In the genomic region with DNA sequence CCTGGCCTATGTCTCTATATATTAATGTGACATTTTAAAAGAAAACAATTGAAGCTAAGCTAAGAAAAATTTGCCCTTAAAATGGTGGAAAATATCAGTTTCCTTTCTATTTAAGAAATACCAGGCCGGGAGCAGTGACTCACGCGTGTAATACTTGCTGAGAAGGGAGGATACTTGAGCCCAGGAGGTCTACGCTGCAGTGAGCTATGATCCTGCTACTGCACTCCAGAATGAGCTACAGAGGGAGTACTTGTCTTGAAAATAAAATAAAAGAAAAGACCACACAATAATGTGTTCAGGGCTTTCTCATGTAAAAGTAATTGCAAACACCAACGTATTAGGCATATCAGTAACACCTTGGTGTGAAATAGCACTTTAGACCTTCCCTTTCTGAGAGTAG, we compare ENCODE assay signal across 12 cellular contexts. TPM values are rescaled to one million over a fixed set of nuclear protein-coding genes. Genes with fewer than 3 reads are reported as not detected.
DNase-seq lines count a peak whose midpoint lies in the region; ATAC-seq, FAIRE-seq and TF ChIP-seq lines count a peak whose summit lies in the region.
"Had no signal": no experiment of that assay in that cellular context is flagged by ENCODE, and none has a peak within 500 bp of the region (broad histone marks: within the 10 kb centered on the region; RNA-seq: fewer than 3 reads in every experiment).

No MANE protein-coding gene starts in this region.

- no peaks in the 10 kb centered on the region for H3K27me3 Mint-ChIP-seq in astrocyte (ENCODE audit: low read depth, unreplicated experiment)

- no peaks in the 10 kb centered on the region for H3K9me3 Mint-ChIP-seq in astrocyte (ENCODE audit: unreplicated experiment)
- H3K9me3 Mint-ChIP-seq: activated B cell treated with CpG ODN at 0.5 μM for 24 hours; activated T-helper 17 cell treated with anti-CD3 and anti-CD28 coated beads, Interleukin-2, amount 50 U/mL, for 72 hours; endodermal cell had no signal

- WGBS in hepatocyte (ENCODE audit: low lambda C conversion rate, missing lambda C conversion rate) = 60% methylated on average over 5 of the region's 5 CpGs

- H3K36me3 ChIP-seq in astrocyte (ENCODE audit: insufficient read depth, low read length) = no peaks in the 10 kb centered on the region
- no peaks in the 10 kb centered on the region for H3K36me3 ChIP-seq in hepatocyte (replicated peaks; ENCODE audit: insufficient read depth, low read depth)

- H3K79me2 ChIP-seq in astrocyte (ENCODE audit: insufficient read depth, low read length) = peaks cover 36% of the 10 kb centered on the region
- peaks cover 18% of the 10 kb centered on the region for H3K79me2 ChIP-seq in hepatocyte

- peak; percentile 41 for FAIRE-seq in astrocyte (lab: Jason Lieb, UNC)

- H3K27ac ChIP-seq in astrocyte (ENCODE audit: low read depth, low read length) (peak overlapping the region; percentile 76), hepatocyte (peak overlapping the region; percentile 77)

- no peaks in the 10 kb centered on the region for H3K9me2 ChIP-seq in hepatocyte (replicated peaks; ENCODE audit: insufficient read depth)

- H3K36me3 Mint-ChIP-seq in astrocyte (ENCODE audit: low read depth, unreplicated experiment) = peaks cover 4% of the 10 kb centered on the region

- no peak overlapping the region for H3K4me3 Mint-ChIP-seq in astrocyte (ENCODE audit: unreplicated experiment)

- peak overlapping the region; percentile 95 for H3K9ac ChIP-seq in astrocyte (ENCODE audit: low read length)

- H3K9me3 ChIP-seq in astrocyte (ENCODE audit: insufficient read depth, low read depth, low read length) (no peaks in the 10 kb centered on the region), hepatocyte (ENCODE audit: low read depth) (no peaks in the 10 kb centered on the region)

- peak overlapping the region; percentile 86 for H3K4me2 ChIP-seq in astrocyte (ENCODE audit: low read length)
- H3K4me2 ChIP-seq in hepatocyte = no peak overlapping the region

- H4K20me1 ChIP-seq in astrocyte (ENCODE audit: insufficient read depth, low read length) (peaks cover 7% of the 10 kb centered on the region), hepatocyte (ENCODE audit: insufficient read depth, poor library complexity, severe bottlenecking) (no peaks in the 10 kb centered on the region)

- H3K4me3 ChIP-seq in astrocyte (ENCODE audit: insufficient read depth, low read depth, low read length) = no peak overlapping the region
- H3K4me3 ChIP-seq in hepatocyte = no peak overlapping the region

- H3K4me1 ChIP-seq in astrocyte (ENCODE audit: insufficient read depth, low read length) (peaks cover 33% of the 10 kb centered on the region), hepatocyte (ENCODE audit: insufficient read depth) (peaks cover 11% of the 10 kb centered on the region)

- TF ChIP-seq CTCF in astrocyte (IDR thresholded peaks at IDR 0.05; ENCODE audit: insufficient read depth, low read depth, low read length) (no peak), hepatocyte (IDR thresholded peaks at IDR 0.05; ENCODE audit: poor library complexity) (no peak)

- peak overlapping the region; percentile 90 for H3K27ac Mint-ChIP-seq in astrocyte (ENCODE audit: unreplicated experiment)
- H3K27ac Mint-ChIP-seq: activated B cell treated with CpG ODN at 0.5 μM for 24 hours; activated T-helper 17 cell treated with anti-CD3 and anti-CD28 coated beads, Interleukin-2, amount 50 U/mL, for 72 hours; endodermal cell had no signal

- H2AFZ ChIP-seq in astrocyte (ENCODE audit: low read depth, low read length) (no peak overlapping the region), hepatocyte (no peak overlapping the region)

- H3K4me1 Mint-ChIP-seq in astrocyte (ENCODE audit: low read depth, unreplicated experiment) = peaks cover 20% of the 10 kb centered on the region

- DNase-seq in HT1080 (ENCODE audit: low read depth) (peak; percentile 82), astrocyte (ENCODE audit: low read depth) (peak; percentile 81), hepatocyte (ENCODE audit: low spot score) (peak; percentile 59), smooth muscle cell of the brain vasculature (ENCODE audit: low read depth, low spot score) (peak; percentile 79), NCI-H510A (lab: John Stamatoyannopoulos, UW) (no peak), NCI-H1694 treated with DMSO at 0.1 percent for 48 hours (lab: John Stamatoyannopoulos, UW) (no peak)
- DNase-seq: activated B cell treated with CpG ODN at 0.5 μM for 24 hours; DMS79 treated with DMSO at 0.1 percent for 48 hours; stimulated activated naive CD4-positive, alpha-beta T cell had no signal

- H3K27me3 ChIP-seq in astrocyte (ENCODE audit: insufficient read depth, low read length) (no peaks in the 10 kb centered on the region), hepatocyte (no peaks in the 10 kb centered on the region)

- ATAC-seq in GM18868 (IDR thresholded peaks at IDR 0.05; ENCODE audit: unreplicated experiment) = no peak
- ATAC-seq: activated T-helper 17 cell treated with anti-CD3 and anti-CD28 coated beads, Interleukin-2, amount 50 U/mL, for 72 hours had no signal

RNA-seq across cellular contexts. Expression of a gene that starts 1.4 kb away (rescaled TPM):
- total RNA-seq in HT1080 (2014; rRNA removed; shearing (Covaris generic)) = 537 and 633 TPM in 2 replicates
- 229 and 233 TPM in 2 replicates for polyA plus RNA-seq in HT1080 (2015; cell fraction: cytosol; rRNA removed)
- 137 and 143 TPM in 2 replicates for polyA plus RNA-seq in HT1080 (2015; cell fraction: nucleus; rRNA removed)
- total RNA-seq in astrocyte (680 and 717 TPM in 2 replicates), hepatocyte (46.0 and 61.7 TPM in 2 replicates)
- polyA plus RNA-seq in hepatocyte = 44.9 and 53.7 TPM in 2 replicates
- total RNA-seq: activated B cell treated with CpG ODN at 0.5 μM for 24 hours had no signal

Comparison
In these comparisons a context has a peak if more than half of its experiments do, and no peak if none do; other contexts are left out.
1. DNase-seq: peak in HT1080 (single experiment), astrocyte (single experiment), hepatocyte (single experiment) and smooth muscle cell of the brain vasculature (single experiment); none in NCI-H510A (single experiment) and NCI-H1694 treated with DMSO at 0.1 percent for 48 hours (single experiment).